Comparison of ENCODE assay signal across 24 cellular contexts in genomic region chr20:2290486-2290885, GRCh38. TPM values are rescaled to one million over a fixed set of nuclear protein-coding genes. Genes with fewer than 3 reads are reported as not detected.
"Had no signal": no experiment of that assay in that cellular context is flagged by ENCODE, and none has a peak within 500 bp of the region (broad histone marks: within the 10 kb centered on the region; RNA-seq: fewer than 3 reads in every experiment).

No MANE protein-coding gene starts in this region.

- DNase-seq: cerebellar nuclear complex; colonic mucosa; effector CD8-positive, alpha-beta T cell; esophagus squamous epithelium; foreskin fibroblast; kidney; left cardiac atrium; left ventricle myocardium superior; mesenchymal stem cell; mucosa of descending colon; ovary; sigmoid colon; stimulated activated CD4-positive, alpha-beta T cell treated with anti-CD3 and anti-CD28 coated beads, Interleukin-12 subunit alpha, Interleukin-12 subunit beta, amount 100 ng/mL, for 4 hours; stimulated activated naive CD4-positive, alpha-beta T cell treated with Interleukin-2 at 50 U/mL for 16 hours; trophoblast cell had no signal

- H3K9me3 ChIP-seq: colonic mucosa, esophagus squamous epithelium, gastroesophageal sphincter, mucosa of descending colon, ovary, right atrium auricular region, sigmoid colon had no signal

- ATAC-seq: gastroesophageal sphincter; left cardiac atrium; left ventricle myocardium superior; mucosa of descending colon; naive thymus-derived CD8-positive, alpha-beta T cell had no signal

- H3K27ac Mint-ChIP-seq: naive thymus-derived CD8-positive, alpha-beta T cell had no signal

- H3K36me3 ChIP-seq: colonic mucosa, esophagus squamous epithelium, gastroesophageal sphincter, ovary, right atrium auricular region, sigmoid colon had no signal

- H3K4me1 ChIP-seq: colonic mucosa, gastroesophageal sphincter, right atrium auricular region, sigmoid colon had no signal

- H3K4me3 Mint-ChIP-seq: naive thymus-derived CD8-positive, alpha-beta T cell had no signal

- H3K27ac ChIP-seq: colonic mucosa, epithelial cell of prostate, gastroesophageal sphincter, ovary, right atrium auricular region, sigmoid colon had no signal

- H3K4me3 ChIP-seq: colonic mucosa, esophagus squamous epithelium, gastroesophageal sphincter, lung, mucosa of descending colon, ovary, right atrium auricular region, sigmoid colon, skin epidermis had no signal

- H3K9me3 Mint-ChIP-seq: naive thymus-derived CD8-positive, alpha-beta T cell had no signal

- H3K36me3 Mint-ChIP-seq: naive thymus-derived CD8-positive, alpha-beta T cell had no signal

RNA-seq across cellular contexts. Expression of gene TGM3, which starts 5.3 kb away (rescaled TPM):
- total RNA-seq: dermis microvascular lymphatic vessel endothelial cell; left cardiac atrium; left ventricle myocardium superior; naive thymus-derived CD8-positive, alpha-beta T cell; posterior vena cava; right atrium auricular region; sigmoid colon; urinary bladder had no signal
- polyA plus RNA-seq: naive thymus-derived CD8-positive, alpha-beta T cell; urinary bladder had no signal
